Comparison of ENCODE assay signal across 9 cellular contexts in the genomic region with DNA sequence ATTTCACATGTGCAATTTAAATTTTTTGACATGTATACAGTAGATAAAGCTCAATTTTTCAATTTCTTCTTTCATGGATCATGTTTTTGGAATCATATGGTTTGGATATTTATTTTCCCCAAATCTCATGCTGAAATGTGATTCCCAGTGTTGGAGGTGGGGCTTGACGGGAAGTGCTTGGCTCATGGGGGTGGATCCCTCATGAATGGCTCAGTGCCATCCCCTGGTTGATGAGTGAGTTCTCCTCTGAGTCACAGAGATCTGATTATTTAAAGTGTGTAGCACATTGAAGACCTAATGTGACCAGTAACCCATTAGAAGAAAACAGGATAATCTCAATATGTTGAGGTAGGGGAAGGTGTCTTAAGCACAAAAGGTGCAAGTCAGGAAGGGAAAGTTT. TPM values are rescaled to one million over a fixed set of nuclear protein-coding genes. Genes with fewer than 3 reads are reported as not detected.
A peak's percentile ranks its signal among the peaks of the same experiment; 100 is the strongest.
DNase-seq lines count a peak whose midpoint lies in the region; ATAC-seq and TF ChIP-seq lines count a peak whose summit lies in the region.
"Had no signal": no experiment of that assay in that cellular context is flagged by ENCODE, and none has a peak within 500 bp of the region (broad histone marks: within the 10 kb centered on the region; RNA-seq: fewer than 3 reads in every experiment).

No MANE protein-coding gene starts in this region.

- H3K23ac ChIP-seq in neuronal stem cell (ENCODE audit: low read depth, low read length, poor library complexity): no peak overlapping the region

- H3K79me1 ChIP-seq in neuronal stem cell (ENCODE audit: low read depth, low read length): no peaks in the 10 kb centered on the region

- H3K4me2 ChIP-seq in SK-N-SH (peak overlapping the region; percentile 85), neuronal stem cell (ENCODE audit: insufficient read depth, low read length, poor library complexity, severe bottlenecking) (no peak overlapping the region)

- peak in 1 of 2 experiments; percentile 32; a peak in 1 of 4 replicates for TF ChIP-seq EP300 in SK-N-SH (IDR thresholded peaks at IDR 0.05; ENCODE audit: borderline replicate concordance in 1 of 2, low read depth in 1 of 2, low read length in 1 of 2)

- H3K79me2 ChIP-seq in SK-N-SH (ENCODE audit: insufficient read depth): no peaks in the 10 kb centered on the region

- TF ChIP-seq CTCF in SK-N-SH (IDR thresholded peaks at IDR 0.05): no peak
- no peak for TF ChIP-seq CTCF in foreskin keratinocyte (conservative IDR thresholded peaks at IDR 0.05)

- H3K4me3 ChIP-seq in SK-N-SH (ENCODE audit: low read depth in 2 of 2, low read length in 1 of 2) (peak overlapping the region; percentile 55 to 71; a peak in 3 of 4 replicates), neuronal stem cell (ENCODE audit: low read length in 2 of 2) (peak overlapping the region in 1 of 2 donors; percentile 52)
- H3K4me3 ChIP-seq in effector memory CD4-positive, alpha-beta T cell (ENCODE audit: insufficient read depth, low read depth, low read length, poor library complexity, severe bottlenecking): no peak overlapping the region

- H3K9ac ChIP-seq in ES-I3 (ENCODE audit: low read depth, low read length) (peak overlapping the region; percentile 67), SK-N-SH (peak overlapping the region; percentile 73; the same call in 1 of the 2 replicates), neuronal stem cell (ENCODE audit: low read depth, low read length, poor library complexity) (no peak overlapping the region)

- no peak for DNase-seq in SK-N-SH
- DNase-seq in foreskin keratinocyte: peak in 1 of 2 donors; percentile 80
- DNase-seq in neuronal stem cell (ENCODE audit: low spot score): peak; percentile 9
- no peak for DNase-seq in NCI-H345 (lab: John Stamatoyannopoulos, UW)
- DNase-seq in stimulated activated CD4-positive, alpha-beta T cell treated with anti-CD3 and anti-CD28 coated beads, Interleukin-12 subunit alpha, Interleukin-12 subunit beta, amount 100 ng/mL, for 4 hours: no peak
- no peak for DNase-seq in effector memory CD4-positive, alpha-beta T cell

- no peak overlapping the region for H2AK5ac ChIP-seq in neuronal stem cell (ENCODE audit: low read depth, low read length)

- H3K18ac ChIP-seq in neuronal stem cell (ENCODE audit: low read length): no peak overlapping the region

- H3K9me2 ChIP-seq in SK-N-SH: no peaks in the 10 kb centered on the region

- H3K27me3 ChIP-seq in SK-N-SH (ENCODE audit: insufficient read depth) (no peaks in the 10 kb centered on the region), foreskin keratinocyte (no peaks in the 10 kb centered on the region), neuronal stem cell (ENCODE audit: control insufficient read depth in 3 of 3, insufficient read depth in 3 of 3, low read depth in 1 of 3, low read length in 3 of 3) (no peaks in the 10 kb centered on the region)
- no peaks in the 10 kb centered on the region for H3K27me3 ChIP-seq in effector memory CD4-positive, alpha-beta T cell (replicated peaks; ENCODE audit: control insufficient read depth, insufficient read depth, low read length, poor library complexity, severe bottlenecking)

- no peak overlapping the region for H2BK12ac ChIP-seq in neuronal stem cell (ENCODE audit: low read length)

- no peak overlapping the region for H2BK120ac ChIP-seq in neuronal stem cell (ENCODE audit: low read depth, low read length)

- H3K4ac ChIP-seq in neuronal stem cell (ENCODE audit: low read length): no peak overlapping the region

- peak overlapping the region; percentile 91 to 97 for H3K27ac ChIP-seq in SK-N-SH (ENCODE audit: low read depth in 2 of 2, low read length in 1 of 2)
- peak overlapping the region; percentile 42 for H3K27ac ChIP-seq in foreskin keratinocyte
- H3K27ac ChIP-seq in neuronal stem cell (replicated peaks; ENCODE audit: low read length): no peak overlapping the region
- no peak overlapping the region for H3K27ac ChIP-seq in effector memory CD4-positive, alpha-beta T cell (ENCODE audit: insufficient read depth, low read length, poor library complexity, severe bottlenecking)

- no peak overlapping the region for H4K91ac ChIP-seq in neuronal stem cell (ENCODE audit: low read depth, low read length, poor library complexity)

- H3K36me3 ChIP-seq in ES-I3 (ENCODE audit: insufficient read depth, low read length) (no peaks in the 10 kb centered on the region), SK-N-SH (replicated peaks in 1 of 2; ENCODE audit: control insufficient read depth in 1 of 2, insufficient read depth in 2 of 2, low read length in 1 of 2) (no peaks in the 10 kb centered on the region), neuronal stem cell (replicated peaks in 1 of 2; ENCODE audit: control insufficient read depth in 2 of 2, insufficient read depth in 2 of 2, low read length in 2 of 2) (no peaks in the 10 kb centered on the region)
- H3K36me3 ChIP-seq in effector memory CD4-positive, alpha-beta T cell (ENCODE audit: control insufficient read depth, insufficient read depth, low read length): no peaks in the 10 kb centered on the region

- H3K4me1 ChIP-seq in ES-I3 (ENCODE audit: insufficient read depth, low read length) (peaks cover 18% of the 10 kb centered on the region), SK-N-SH (ENCODE audit: control insufficient read depth in 1 of 2, insufficient read depth in 2 of 2, low read depth in 1 of 2, low read length in 1 of 2) (peaks cover 0 to 6% of the 10 kb centered on the region in 2 experiments; a peak in 3 of 4 replicates), foreskin keratinocyte (peaks cover 11% of the 10 kb centered on the region), neuronal stem cell (ENCODE audit: control insufficient read depth in 2 of 2, insufficient read depth in 1 of 2, low read depth in 1 of 2, low read length in 2 of 2) (peaks cover 1 to 8% of the 10 kb centered on the region in 2 donors)
- H3K4me1 ChIP-seq in effector memory CD4-positive, alpha-beta T cell (ENCODE audit: control insufficient read depth, insufficient read depth, low read length, poor library complexity, severe bottlenecking): no peaks in the 10 kb centered on the region

- peak overlapping the region; percentile 96; the same call in 1 of the 2 replicates for H2AFZ ChIP-seq in SK-N-SH (ENCODE audit: low read depth)
- H2AFZ ChIP-seq in neuronal stem cell (ENCODE audit: low read length): peak overlapping the region; percentile 79

- POLR2A ChIA-PET in SK-N-SH (lab: Yijun Ruan, JAX): no interaction called here

- TF ChIP-seq RAD21 in SK-N-SH (IDR thresholded peaks at IDR 0.05; ENCODE audit: low read length): no peak

- H3K9me3 ChIP-seq in ES-I3 (ENCODE audit: control insufficient read depth, insufficient read depth, low read length): no peaks in the 10 kb centered on the region
- H3K9me3 ChIP-seq in SK-N-SH: no peaks in the 10 kb centered on the region
- no peaks in the 10 kb centered on the region for H3K9me3 ChIP-seq in neuronal stem cell (replicated peaks in 1 of 2; ENCODE audit: control insufficient read depth in 2 of 2, insufficient read depth in 1 of 2, low read depth in 1 of 2, low read length in 2 of 2)
- H3K9me3 ChIP-seq in effector memory CD4-positive, alpha-beta T cell (ENCODE audit: control insufficient read depth, low read length): no peaks in the 10 kb centered on the region

- CTCF ChIA-PET in SK-N-SH (lab: Yijun Ruan, JAX): interaction anchor here (0.6 to 1.4 kb wide), 2 partner anchors 20 to 474 kb away, joined by 3 to 4 read pairs; no protein-coding TSS in a partner anchor

- H2BK5ac ChIP-seq in neuronal stem cell (ENCODE audit: low read length): no peak overlapping the region

- WGBS in SK-N-SH (ENCODE audit: low lambda C conversion rate): 0% methylated on average over 1 of the region's 1 CpG
- no CpG with 5 or more reads among the region's 1 CpG for WGBS in neuronal stem cell (ENCODE audit: extremely low coverage in 2 of 2, insufficient read length in 2 of 2, insufficient replicate concordance in 1 of 2), 2 donors

- peaks cover 11% of the 10 kb centered on the region for H3F3A ChIP-seq in SK-N-SH (replicated peaks; ENCODE audit: insufficient read depth)

- no peak overlapping the region for H2BK15ac ChIP-seq in neuronal stem cell (ENCODE audit: low read length)

- H4K20me1 ChIP-seq in SK-N-SH (ENCODE audit: insufficient read depth): no peaks in the 10 kb centered on the region

- H4K8ac ChIP-seq in neuronal stem cell (ENCODE audit: low read depth, low read length): no peak overlapping the region

- no peak overlapping the region for H3K14ac ChIP-seq in neuronal stem cell (ENCODE audit: low read length)

- ATAC-seq in foreskin keratinocyte: peak; percentile 91
- no peak for ATAC-seq in HG02852 (IDR thresholded peaks at IDR 0.05; ENCODE audit: unreplicated experiment)

TF ChIP-seq in SK-N-SH, 30 proteins besides CTCF, POLR2A, EP300 and RAD21 (continues in another document):
- TF ChIP-seq JUND (IDR thresholded peaks at IDR 0.05) (peak; percentile 64), YY1 (IDR thresholded peaks at IDR 0.05; ENCODE audit: low read depth) (no peak), MXI1 (IDR thresholded peaks at IDR 0.05; ENCODE audit: low read depth, low read length) (no peak)
- TF ChIP-seq, protein P1, sequence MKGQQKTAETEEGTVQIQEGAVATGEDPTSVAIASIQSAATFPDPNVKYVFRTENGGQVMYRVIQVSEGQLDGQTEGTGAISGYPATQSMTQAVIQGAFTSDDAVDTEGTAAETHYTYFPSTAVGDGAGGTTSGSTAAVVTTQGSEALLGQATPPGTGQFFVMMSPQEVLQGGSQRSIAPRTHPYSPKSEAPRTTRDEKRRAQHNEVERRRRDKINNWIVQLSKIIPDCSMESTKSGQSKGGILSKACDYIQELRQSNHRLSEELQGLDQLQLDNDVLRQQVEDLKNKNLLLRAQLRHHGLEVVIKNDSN (IDR thresholded peaks at IDR 0.05; ENCODE audit: borderline replicate concordance, low read depth): no peak
- TF ChIP-seq, protein P2, sequence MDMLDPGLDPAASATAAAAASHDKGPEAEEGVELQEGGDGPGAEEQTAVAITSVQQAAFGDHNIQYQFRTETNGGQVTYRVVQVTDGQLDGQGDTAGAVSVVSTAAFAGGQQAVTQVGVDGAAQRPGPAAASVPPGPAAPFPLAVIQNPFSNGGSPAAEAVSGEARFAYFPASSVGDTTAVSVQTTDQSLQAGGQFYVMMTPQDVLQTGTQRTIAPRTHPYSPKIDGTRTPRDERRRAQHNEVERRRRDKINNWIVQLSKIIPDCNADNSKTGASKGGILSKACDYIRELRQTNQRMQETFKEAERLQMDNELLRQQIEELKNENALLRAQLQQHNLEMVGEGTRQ (IDR thresholded peaks at IDR 0.05; ENCODE audit: borderline replicate concordance, low read depth, low read length): no peak

RNA-seq across cellular contexts. Expression of a gene that starts 9.1 kb away (rescaled TPM):
- polyA plus RNA-seq in SK-N-SH (2012; rRNA removed): 56.1 and 72.4 TPM in 2 replicates
- polyA plus RNA-seq in SK-N-SH (2012; cell fraction: cytosol; rRNA removed): 85.8 and 103 TPM in 2 replicates
- polyA plus RNA-seq in SK-N-SH (2012; cell fraction: nucleus; rRNA removed): 29.4 and 57.0 TPM in 2 replicates
- 97.6 and 100.0 TPM in 2 replicates for total RNA-seq in foreskin keratinocyte
- polyA plus RNA-seq in foreskin keratinocyte: 112 and 114 TPM in 2 replicates
- 7.6 TPM for polyA plus RNA-seq in neuronal stem cell (2013, experiment 1 of 2)
- 8.2 TPM for polyA plus RNA-seq in neuronal stem cell (2013, experiment 2 of 2)
- polyA plus RNA-seq: neural cell had no signal

Comparison
In these comparisons a context has a peak if more than half of its experiments do, and no peak if none do; other contexts are left out.
1. H3K27ac ChIP-seq: peak in SK-N-SH (2 of 2) and foreskin keratinocyte (single experiment); none in neuronal stem cell (single experiment) and effector memory CD4-positive, alpha-beta T cell (single experiment).